In genomic region chrX:77894921-77895886, GRCh38 we compare ENCODE assay signal across 8 cellular contexts. TPM values are rescaled to one million over a fixed set of nuclear protein-coding genes. Genes with fewer than 3 reads are reported as not detected.
DNase-seq lines count a peak whose midpoint lies in the region; ATAC-seq and TF ChIP-seq lines count a peak whose summit lies in the region.

Gene MAGT1, minus strand, starts transcription at chrX:77895435. Its CDS starts 25 bp downstream, at chrX:77895410.

- H3K36me3 Mint-ChIP-seq in activated T-helper 17 cell treated with anti-CD3 and anti-CD28 coated beads, Interleukin-2, amount 50 U/mL, for 72 hours (ENCODE audit: low read depth): peaks cover 28% of the 10 kb centered on the region
- H3K36me3 Mint-ChIP-seq in naive thymus-derived CD4-positive, alpha-beta T cell: peaks cover 0 to 11% (median 0%) of the 10 kb centered on the region in 5 donors
- peaks cover 0 to 6% of the 10 kb centered on the region in 2 donors for H3K36me3 Mint-ChIP-seq in stimulated activated naive B cell treated with anti-CD40 and anti-IgM and Interleukin-4, amounts not matched to agents 10 μg/mL and 1 μg/mL and 100 μg/mL, for 72 hours

- H3K27me3 Mint-ChIP-seq in activated T-helper 17 cell treated with anti-CD3 and anti-CD28 coated beads, Interleukin-2, amount 50 U/mL, for 72 hours: no peaks in the 10 kb centered on the region
- H3K27me3 Mint-ChIP-seq in naive thymus-derived CD4-positive, alpha-beta T cell: no peaks in the 10 kb centered on the region
- no peaks in the 10 kb centered on the region for H3K27me3 Mint-ChIP-seq in stimulated activated naive B cell treated with anti-CD40 and anti-IgM and Interleukin-4, amounts not matched to agents 10 μg/mL and 1 μg/mL and 100 μg/mL, for 72 hours

- no peaks in the 10 kb centered on the region for H3K27me3 ChIP-seq in fibroblast of lung (ENCODE audit: control insufficient read depth, insufficient read depth, low read length)
- H3K27me3 ChIP-seq in naive thymus-derived CD4-positive, alpha-beta T cell (ENCODE audit: control insufficient read depth in 2 of 2, insufficient read depth in 2 of 2, low read length in 2 of 2): no peaks in the 10 kb centered on the region

- POLR2A ChIA-PET in RWPE1 (lab: Yijun Ruan, JAX; ENCODE audit: low non-redundant PET): no interaction called here
- POLR2A ChIA-PET in naive thymus-derived CD4-positive, alpha-beta T cell (lab: Charles Lee): interaction anchor here (0.7 to 2.4 kb wide), 6 partner anchors 15 to 1722 kb away, joined by 3 to 14 read pairs (median 3); partner anchors contain the start of genes ATP7A, ATRX and PBDC1

- H3K9ac ChIP-seq in fibroblast of lung (ENCODE audit: insufficient read depth, low read length): peak within 1 kb of the TSS; percentile 78

- intact Hi-C loops in naive thymus-derived CD4-positive, alpha-beta T cell (cut with micrococcal nuclease): loop anchor here (1.0 to 10.0 kb wide), 17 partner anchors 15 to 1748 kb away; partner anchors contain the start of genes ATP7A (in 2 of the 2), ATRX (in 2 of the 2), ITM2A (in 2 of the 2) and PGK1 (in 2 of the 2)

- H3K36me3 ChIP-seq in fibroblast of lung (ENCODE audit: control insufficient read depth, insufficient read depth, low read length): no peaks in the 10 kb centered on the region
- no peaks in the 10 kb centered on the region for H3K36me3 ChIP-seq in naive thymus-derived CD4-positive, alpha-beta T cell (ENCODE audit: control insufficient read depth in 2 of 3, insufficient read depth in 3 of 3, low read length in 3 of 3)

- H3K27ac ChIP-seq in RWPE1: peak within 1 kb of the TSS; percentile 76
- H3K27ac ChIP-seq in fibroblast of lung (ENCODE audit: insufficient read depth, low read length): peak within 1 kb of the TSS; percentile 94
- H3K27ac ChIP-seq in naive thymus-derived CD4-positive, alpha-beta T cell (ENCODE audit: low read depth, low read length): peak within 1 kb of the TSS; percentile 94

- no peak for TF ChIP-seq CTCF in LNCaP clone FGC (IDR thresholded peaks at IDR 0.05; ENCODE audit: control insufficient read depth, extremely low read depth, insufficient read depth)
- no peak for TF ChIP-seq CTCF in RWPE1 (conservative IDR thresholded peaks at IDR 0.05; ENCODE audit: low read depth)
- no peak for TF ChIP-seq CTCF in fibroblast of lung (conservative IDR thresholded peaks at IDR 0.05 in 1 of 2, IDR thresholded peaks at IDR 0.05 in 1 of 2; ENCODE audit: low read depth in 1 of 2, low read length in 2 of 2)

- H3K4me3 ChIP-seq in LNCaP clone FGC (ENCODE audit: low read depth, low read length): peak within 1 kb of the TSS; percentile 76
- H3K4me3 ChIP-seq in fibroblast of lung (replicated peaks in 1 of 4; ENCODE audit: control extremely low read depth in 1 of 4, insufficient read depth in 1 of 4, low read depth in 3 of 4, low read length in 4 of 4): peak within 1 kb of the TSS; percentile 66 to 95 (median 82)
- H3K4me3 ChIP-seq in naive thymus-derived CD4-positive, alpha-beta T cell (ENCODE audit: low read length): peak within 1 kb of the TSS; percentile 77

- DNase-seq in Daoy (ENCODE audit: low read depth) (peak; percentile 95), GOT3 (lab: John Stamatoyannopoulos, UW) (peak; percentile 78), LNCaP clone FGC (ENCODE audit: low read depth) (peak; percentile 92), RWPE1 (ENCODE audit: low spot score) (peak; percentile 87), fibroblast of lung (ENCODE audit: low read depth in 2 of 2) (peak; percentile 94 to 97)
- DNase-seq in naive thymus-derived CD4-positive, alpha-beta T cell: peak; percentile 63 to 96 (median 92)
- DNase-seq in stimulated activated naive B cell treated with anti-CD40 and anti-IgM and Interleukin-4, amounts not matched to agents 10 μg/mL and 1 μg/mL and 100 μg/mL, for 72 hours: peak; percentile 89

- no peaks in the 10 kb centered on the region for H3K9me3 ChIP-seq in fibroblast of lung (ENCODE audit: control insufficient read depth, insufficient read depth, low read depth, low read length)
- H3K9me3 ChIP-seq in naive thymus-derived CD4-positive, alpha-beta T cell (ENCODE audit: control insufficient read depth in 2 of 3, low read length in 3 of 3): no peaks in the 10 kb centered on the region

- H3K79me2 ChIP-seq in fibroblast of lung (ENCODE audit: control insufficient read depth, insufficient read depth, low read length): peaks cover 42% of the 10 kb centered on the region

- H3K4me3 Mint-ChIP-seq in activated T-helper 17 cell treated with anti-CD3 and anti-CD28 coated beads, Interleukin-2, amount 50 U/mL, for 72 hours: peak within 1 kb of the TSS; percentile 99
- H3K4me3 Mint-ChIP-seq in naive thymus-derived CD4-positive, alpha-beta T cell: peak within 1 kb of the TSS; percentile 92 to 99 (median 96)
- H3K4me3 Mint-ChIP-seq in stimulated activated naive B cell treated with anti-CD40 and anti-IgM and Interleukin-4, amounts not matched to agents 10 μg/mL and 1 μg/mL and 100 μg/mL, for 72 hours: peak within 1 kb of the TSS; percentile 89 to 90

- no peaks in the 10 kb centered on the region for H3K4me1 ChIP-seq in fibroblast of lung (ENCODE audit: control insufficient read depth, extremely low read depth, insufficient read depth, low read length)
- peaks cover 4 to 15% of the 10 kb centered on the region in 2 donors for H3K4me1 ChIP-seq in naive thymus-derived CD4-positive, alpha-beta T cell (ENCODE audit: control insufficient read depth in 2 of 2, insufficient read depth in 2 of 2, low read length in 2 of 2)

- peaks cover 10% of the 10 kb centered on the region for H3K4me1 Mint-ChIP-seq in activated T-helper 17 cell treated with anti-CD3 and anti-CD28 coated beads, Interleukin-2, amount 50 U/mL, for 72 hours
- H3K4me1 Mint-ChIP-seq in naive thymus-derived CD4-positive, alpha-beta T cell: peaks cover 7 to 36% (median 33%) of the 10 kb centered on the region in 7 donors
- H3K4me1 Mint-ChIP-seq in stimulated activated naive B cell treated with anti-CD40 and anti-IgM and Interleukin-4, amounts not matched to agents 10 μg/mL and 1 μg/mL and 100 μg/mL, for 72 hours: peaks cover 8 to 21% of the 10 kb centered on the region in 2 donors

- H3K27ac Mint-ChIP-seq in activated T-helper 17 cell treated with anti-CD3 and anti-CD28 coated beads, Interleukin-2, amount 50 U/mL, for 72 hours: peak within 1 kb of the TSS; percentile 99
- H3K27ac Mint-ChIP-seq in naive thymus-derived CD4-positive, alpha-beta T cell: peak within 1 kb of the TSS; percentile 97 to 100 (median 99)
- peak within 1 kb of the TSS; percentile 98 for H3K27ac Mint-ChIP-seq in stimulated activated naive B cell treated with anti-CD40 and anti-IgM and Interleukin-4, amounts not matched to agents 10 μg/mL and 1 μg/mL and 100 μg/mL, for 72 hours

- peak within 1 kb of the TSS; percentile 71 for H3K4me2 ChIP-seq in fibroblast of lung (ENCODE audit: extremely low read depth, insufficient read depth, low read length)

- CTCF ChIA-PET in RWPE1 (lab: Yijun Ruan, JAX): no interaction called here
- CTCF ChIA-PET in naive thymus-derived CD4-positive, alpha-beta T cell (lab: Charles Lee): no interaction called here

- ATAC-seq in activated T-helper 17 cell treated with anti-CD3 and anti-CD28 coated beads, Interleukin-2, amount 50 U/mL, for 72 hours (replicated peaks): peak; percentile 92
- ATAC-seq in naive thymus-derived CD4-positive, alpha-beta T cell: peak; percentile 93
- ATAC-seq in stimulated activated naive B cell treated with anti-CD40 and anti-IgM and Interleukin-4, amounts not matched to agents 10 μg/mL and 1 μg/mL and 100 μg/mL, for 72 hours (replicated peaks): peak; percentile 94 to 95

- peak within 1 kb of the TSS; percentile 56 for H2AFZ ChIP-seq in fibroblast of lung (ENCODE audit: low read length)

- H3K9me3 Mint-ChIP-seq in activated T-helper 17 cell treated with anti-CD3 and anti-CD28 coated beads, Interleukin-2, amount 50 U/mL, for 72 hours: no peaks in the 10 kb centered on the region
- no peaks in the 10 kb centered on the region for H3K9me3 Mint-ChIP-seq in naive thymus-derived CD4-positive, alpha-beta T cell
- H3K9me3 Mint-ChIP-seq in stimulated activated naive B cell treated with anti-CD40 and anti-IgM and Interleukin-4, amounts not matched to agents 10 μg/mL and 1 μg/mL and 100 μg/mL, for 72 hours: peaks cover 0 to 3% of the 10 kb centered on the region in 2 donors

- H4K20me1 ChIP-seq in fibroblast of lung (ENCODE audit: control insufficient read depth, extremely low read depth, insufficient read depth, low read length): no peaks in the 10 kb centered on the region

RNA-seq across cellular contexts. Expression of gene MAGT1, which starts in this region (rescaled TPM):
- total RNA-seq in Daoy (2014; rRNA removed; shearing (Covaris generic)): 34.2 and 37.4 TPM in 2 replicates
- total RNA-seq in activated T-helper 17 cell treated with anti-CD3 and anti-CD28 coated beads, Interleukin-2, amount 50 U/mL, for 72 hours: 10 to 100 TPM; 28.6 to 43.2 TPM
- 156 and 211 TPM in 2 replicates for total RNA-seq in fibroblast of lung
- 86.2 and 102 TPM in 2 replicates for polyA plus RNA-seq in fibroblast of lung
- 55.8 and 66.6 TPM in 2 replicates for polyA plus RNA-seq in fibroblast of lung (2012)
- 47.2 and 53.7 TPM in 2 replicates for polyA minus RNA-seq in fibroblast of lung (ENCODE audit: low replicate concordance)
- 10 to 100 TPM; 32.5 to 63.8 (median 36.8) TPM for total RNA-seq in naive thymus-derived CD4-positive, alpha-beta T cell
- 10 to 100 TPM; 35.1 to 36.5 TPM for polyA plus RNA-seq in naive thymus-derived CD4-positive, alpha-beta T cell

Comparison
In these comparisons a context has a peak if more than half of its experiments do, and no peak if none do; other contexts are left out.
1. Peak in every context shown above with its lines: DNase-seq, ATAC-seq, H3K4me3 ChIP-seq and H3K27ac ChIP-seq.